ENCODE assay signal across 25 cellular contexts in genomic region chr5:33973271-33973670, GRCh38. TPM values are rescaled to one million over a fixed set of nuclear protein-coding genes. Genes with fewer than 3 reads are reported as not detected.
A peak's percentile ranks its signal among the peaks of the same experiment; 100 is the strongest.
DNase-seq lines count a peak whose midpoint lies in the region; ATAC-seq lines count a peak whose summit lies in the region.
"Had no signal": no experiment of that assay in that cellular context is flagged by ENCODE, and none has a peak within 500 bp of the region (broad histone marks: within the 10 kb centered on the region; RNA-seq: fewer than 3 reads in every experiment).

No MANE protein-coding gene starts in this region.

- CTCF ChIA-PET in activated CD4-positive, alpha-beta T cell treated with anti-CD3 and anti-CD28 coated beads for 36 hours (lab: Charles Lee) = no interaction called here

- peak; percentile 86 for ATAC-seq in activated CD4-positive, alpha-beta T cell treated with anti-CD3 and anti-CD28 coated beads for 36 hours
- ATAC-seq in GM19043 (IDR thresholded peaks at IDR 0.05; ENCODE audit: low read depth, unreplicated experiment) (peak; percentile 47), HG02885 (IDR thresholded peaks at IDR 0.05; ENCODE audit: poor library complexity, unreplicated experiment) (peak; percentile 70)
- peak; percentile 65 for ATAC-seq in activated naive CD8-positive, alpha-beta T cell treated with anti-CD3 and anti-CD28 coated beads, Interleukin-2, amount 50 U/mL, for 24 hours
- ATAC-seq: natural killer cell had no signal

- H3K4me1 Mint-ChIP-seq in activated CD4-positive, alpha-beta T cell treated with anti-CD3 and anti-CD28 coated beads for 36 hours = peaks cover 9% of the 10 kb centered on the region
- H3K4me1 Mint-ChIP-seq in activated naive CD8-positive, alpha-beta T cell treated with anti-CD3 and anti-CD28 coated beads, Interleukin-2, amount 50 U/mL, for 24 hours = peaks cover 10% of the 10 kb centered on the region
- H3K4me1 Mint-ChIP-seq: natural killer cell had no signal

- H3K4me3 Mint-ChIP-seq in activated CD4-positive, alpha-beta T cell treated with anti-CD3 and anti-CD28 coated beads for 36 hours = no peak overlapping the region
- no peak overlapping the region for H3K4me3 Mint-ChIP-seq in activated naive CD8-positive, alpha-beta T cell treated with anti-CD3 and anti-CD28 coated beads, Interleukin-2, amount 50 U/mL, for 24 hours
- H3K4me3 Mint-ChIP-seq: activated T-cell treated with anti-CD3 and anti-CD28 coated beads, Interleukin-2, amount 50 U/mL, for 24 hours; memory B cell; natural killer cell had no signal

- H3K36me3 Mint-ChIP-seq in activated CD4-positive, alpha-beta T cell treated with anti-CD3 and anti-CD28 coated beads for 36 hours (ENCODE audit: low read depth) = no peaks in the 10 kb centered on the region
- H3K36me3 Mint-ChIP-seq in activated naive CD8-positive, alpha-beta T cell treated with anti-CD3 and anti-CD28 coated beads, Interleukin-2, amount 50 U/mL, for 24 hours (ENCODE audit: low read depth) = no peaks in the 10 kb centered on the region
- H3K36me3 Mint-ChIP-seq: memory B cell, natural killer cell had no signal

- H3K27ac Mint-ChIP-seq in activated CD4-positive, alpha-beta T cell treated with anti-CD3 and anti-CD28 coated beads for 36 hours = no peak overlapping the region
- H3K27ac Mint-ChIP-seq in activated naive CD8-positive, alpha-beta T cell treated with anti-CD3 and anti-CD28 coated beads, Interleukin-2, amount 50 U/mL, for 24 hours = no peak overlapping the region
- H3K27ac Mint-ChIP-seq: activated T-cell treated with anti-CD3 and anti-CD28 coated beads, Interleukin-2, amount 50 U/mL, for 24 hours; memory B cell; natural killer cell had no signal

- DNase-seq in activated CD4-positive, alpha-beta T cell treated with anti-CD3 and anti-CD28 coated beads for 36 hours = no peak
- DNase-seq in activated CD4-positive, alpha-beta T cell treated with anti-CD3 and anti-CD28 coated beads, Interleukin-2, amount 50 U/mL, for 4 hours = no peak
- no peak for DNase-seq in activated naive CD8-positive, alpha-beta T cell treated with anti-CD3 and anti-CD28 coated beads, Interleukin-2, amount 50 U/mL, for 24 hours
- DNase-seq in posterior vena cava (ENCODE audit: low spot score) = no peak
- no peak for DNase-seq in GF-D8 (lab: John Stamatoyannopoulos, UW)
- no peak for DNase-seq in cardiac septum (ENCODE audit: low spot score)
- DNase-seq: 8988T; activated CD4-positive, CD25-positive, alpha-beta regulatory T cell treated with anti-CD3 and anti-CD28 coated beads, Interleukin-2, amount 50 U/mL, for 72 hours; activated T-cell treated with anti-CD3 and anti-CD28 coated beads, Interleukin-2, amount 50 U/mL, for 24 hours; amygdala; cerebellar nuclear complex; hippocampal formation; kidney; natural killer cell; NCI-H187 treated with DMSO at 0.1 percent for 48 hours; NCI-H446 treated with DMSO at 0.1 percent for 48 hours; SIG-M5; small intestine had no signal

- POLR2A ChIA-PET in activated CD4-positive, alpha-beta T cell treated with anti-CD3 and anti-CD28 coated beads for 36 hours (lab: Charles Lee) = no interaction called here

- intact Hi-C loops in activated CD4-positive, alpha-beta T cell treated with anti-CD3 and anti-CD28 coated beads for 36 hours (cut with DNase I, micrococcal nuclease) = loop anchor here (2.0 to 10.0 kb wide), 2 partner anchors 532 to 538 kb away; partner anchors contain the start of gene TARS1 (in 1 of the 2)
- intact Hi-C loops in posterior vena cava (cut with DNase I) (no loop called here), cardiac septum (cut with DNase I) (no loop called here)

- no peaks in the 10 kb centered on the region for H3K9me3 Mint-ChIP-seq in activated CD4-positive, alpha-beta T cell treated with anti-CD3 and anti-CD28 coated beads for 36 hours (ENCODE audit: low read depth)
- no peaks in the 10 kb centered on the region for H3K9me3 Mint-ChIP-seq in activated naive CD8-positive, alpha-beta T cell treated with anti-CD3 and anti-CD28 coated beads, Interleukin-2, amount 50 U/mL, for 24 hours
- H3K9me3 Mint-ChIP-seq: activated T-cell treated with anti-CD3 and anti-CD28 coated beads, Interleukin-2, amount 50 U/mL, for 24 hours; memory B cell; natural killer cell had no signal

- H3K27me3 Mint-ChIP-seq in activated CD4-positive, alpha-beta T cell treated with anti-CD3 and anti-CD28 coated beads for 36 hours = no peaks in the 10 kb centered on the region
- no peaks in the 10 kb centered on the region for H3K27me3 Mint-ChIP-seq in activated naive CD8-positive, alpha-beta T cell treated with anti-CD3 and anti-CD28 coated beads, Interleukin-2, amount 50 U/mL, for 24 hours
- H3K27me3 Mint-ChIP-seq: activated T-cell treated with anti-CD3 and anti-CD28 coated beads, Interleukin-2, amount 50 U/mL, for 24 hours had no signal

RNA-seq across cellular contexts. Expression of gene SLC45A2, which starts 11.2 kb away (rescaled TPM):
- total RNA-seq in activated CD4-positive, alpha-beta T cell treated with anti-CD3 and anti-CD28 coated beads for 36 hours = not detected
- total RNA-seq in posterior vena cava (not detected), cardiac septum (0.16 TPM)
- total RNA-seq: MCF 10A, natural killer cell, tibial nerve had no signal

RNA-seq across cellular contexts. Expression of gene AMACR, which starts 34.6 kb away (rescaled TPM):
- total RNA-seq in activated CD4-positive, alpha-beta T cell treated with anti-CD3 and anti-CD28 coated beads for 36 hours = 1 to 10 TPM; 3.3 to 6.0 TPM
- 1 to 10 TPM; 6.4 to 9.4 TPM for total RNA-seq in posterior vena cava
- total RNA-seq in cardiac septum = 7.9 TPM

RNA-seq across cellular contexts. Expression of gene RXFP3, which starts 37.1 kb away (rescaled TPM):
- total RNA-seq in activated CD4-positive, alpha-beta T cell treated with anti-CD3 and anti-CD28 coated beads for 36 hours = not detected
- total RNA-seq in posterior vena cava (not detected), cardiac septum (not detected)
- total RNA-seq: kidney; MCF 10A; natural killer cell; prostate gland; T-helper 2 cell treated with Interferon-gamma antibody and Interleukin-4, amounts not matched to agents 100 ng/mL and 5 ng/mL, for 36 hours; tibial nerve had no signal

Comparison
In these comparisons a context has a peak if more than half of its experiments do, and no peak if none do; other contexts are left out.
1. intact Hi-C loops: an anchor here in activated CD4-positive, alpha-beta T cell treated with anti-CD3 and anti-CD28 coated beads for 36 hours (2.0 to 10.0 kb wide); none called in posterior vena cava and cardiac septum.